8 cellular contexts compared by ENCODE assay signal in genomic region chr2:127525692-127526141, GRCh38. TPM values are rescaled to one million over a fixed set of nuclear protein-coding genes. Genes with fewer than 3 reads are reported as not detected.
DNase-seq lines count a peak whose midpoint lies in the region; ATAC-seq and TF ChIP-seq lines count a peak whose summit lies in the region.

No MANE protein-coding gene starts in this region.

- DNase-seq in GF-D8 (lab: John Stamatoyannopoulos, UW), result peak; percentile 11
- no peak for DNase-seq in activated T-cell treated with anti-CD3 and anti-CD28 coated beads, Interleukin-2, amount 50 U/mL, for 4 hours
- peak; percentile 48 for DNase-seq in glomerular visceral epithelial cell (ENCODE audit: extremely low spot score)
- no peak for DNase-seq in psoas muscle
- no peak for DNase-seq in H4 (ENCODE audit: low spot score)
- no peak for DNase-seq in occipital lobe (lab: John Stamatoyannopoulos, UW)

- peaks cover 6% of the 10 kb centered on the region for H3K36me3 Mint-ChIP-seq in activated T-cell treated with anti-CD3 and anti-CD28 coated beads, Interleukin-2, amount 50 U/mL, for 4 hours (ENCODE audit: insufficient read depth)

- ATAC-seq in activated T-cell treated with anti-CD3 and anti-CD28 coated beads, Interleukin-2, amount 50 U/mL, for 4 hours, result no peak
- ATAC-seq in psoas muscle (peak in 1 of 4 donors; percentile 17), GM18858 (IDR thresholded peaks at IDR 0.05; ENCODE audit: unreplicated experiment) (no peak)

- H3K9me3 ChIP-seq in HUES64 (ENCODE audit: insufficient read depth, low read depth, low read length) (no peaks in the 10 kb centered on the region), psoas muscle (no peaks in the 10 kb centered on the region)

- WGBS in HUES64, result under 1% methylated on average over 20 of the region's 20 CpGs
- 1% methylated on average over 20 of the region's 20 CpGs for WGBS in psoas muscle, 3 donors

- H3K4me3 Mint-ChIP-seq in activated T-cell treated with anti-CD3 and anti-CD28 coated beads, Interleukin-2, amount 50 U/mL, for 4 hours, result peak overlapping the region; percentile 89

- H3K9me3 Mint-ChIP-seq in activated T-cell treated with anti-CD3 and anti-CD28 coated beads, Interleukin-2, amount 50 U/mL, for 4 hours, result no peaks in the 10 kb centered on the region

- peak overlapping the region; percentile 98 for H3K9ac ChIP-seq in HUES64 (ENCODE audit: low read depth, low read length)

- no peak for TF ChIP-seq CTCF in psoas muscle (IDR thresholded peaks at IDR 0.05)

- intact Hi-C loops in psoas muscle (cut with DNase I), result loop anchor here in 1 of 2 donors (10.0 kb wide), 1 partner anchor 129 kb away; no protein-coding TSS in a partner anchor

- no peaks in the 10 kb centered on the region for H3K27me3 ChIP-seq in HUES64 (ENCODE audit: insufficient read depth, low read length)
- H3K27me3 ChIP-seq in psoas muscle (ENCODE audit: insufficient read depth in 3 of 3, low read length in 2 of 3), result no peaks in the 10 kb centered on the region

- H3K27me3 Mint-ChIP-seq in activated T-cell treated with anti-CD3 and anti-CD28 coated beads, Interleukin-2, amount 50 U/mL, for 4 hours (ENCODE audit: low read depth), result no peaks in the 10 kb centered on the region

- H3K36me3 ChIP-seq in HUES64 (ENCODE audit: insufficient read depth, low read length) (peaks cover 34% of the 10 kb centered on the region), psoas muscle (ENCODE audit: insufficient read depth in 1 of 2, low read depth in 1 of 2) (peaks cover 8 to 30% of the 10 kb centered on the region in 2 donors)

- H3K4me3 ChIP-seq in HUES64 (ENCODE audit: low read length), result peak overlapping the region; percentile 67
- peak overlapping the region; percentile 79 for H3K4me3 ChIP-seq in psoas muscle

- peaks cover 33% of the 10 kb centered on the region for H3K4me1 Mint-ChIP-seq in activated T-cell treated with anti-CD3 and anti-CD28 coated beads, Interleukin-2, amount 50 U/mL, for 4 hours (ENCODE audit: low read depth)

- H3K4me1 ChIP-seq in HUES64 (ENCODE audit: insufficient read depth, low read length), result peaks cover 17% of the 10 kb centered on the region
- H3K4me1 ChIP-seq in psoas muscle, result peaks cover 15% of the 10 kb centered on the region

- H3K27ac ChIP-seq in HUES64 (ENCODE audit: low read depth, low read length) (peak overlapping the region; percentile 99), psoas muscle (peak overlapping the region; percentile 92)

RNA-seq across cellular contexts. Expression of gene IWS1, which starts 0.6 kb away (rescaled TPM):
- polyA plus RNA-seq in HUES64 (2013, experiment 1 of 2), result 67.6 TPM
- polyA plus RNA-seq in HUES64 (2013, experiment 2 of 2), result 69.7 TPM
- 10 to 100 TPM; 49.8 to 57.8 (median 55.2) TPM for total RNA-seq in activated T-cell treated with anti-CD3 and anti-CD28 coated beads, Interleukin-2, amount 50 U/mL, for 4 hours
- total RNA-seq in psoas muscle, result 10 to 100 TPM; 54.2 to 69.0 (median 62.7) TPM
- polyA plus RNA-seq in psoas muscle, result 10 to 100 TPM; 47.6 to 77.2 (median 59.3) TPM
- total RNA-seq in H4 (2014; rRNA removed; shearing (Covaris generic)), result 39.9 and 41.2 TPM in 2 replicates
- total RNA-seq in occipital lobe, result 34.5 TPM

RNA-seq across cellular contexts. Expression of gene MYO7B, which starts 9.8 kb away (rescaled TPM):
- not detected for polyA plus RNA-seq in HUES64 (2013, experiment 1 of 2)
- not detected for polyA plus RNA-seq in HUES64 (2013, experiment 2 of 2)
- under 1 TPM; 0.16 to 0.68 (median 0.63) TPM for total RNA-seq in activated T-cell treated with anti-CD3 and anti-CD28 coated beads, Interleukin-2, amount 50 U/mL, for 4 hours
- total RNA-seq in psoas muscle, result under 1 TPM; 0.28 to 0.55 (median 0.51) TPM
- polyA plus RNA-seq in psoas muscle, result under 1 TPM; 0.44 to 0.61 (median 0.47) TPM
- total RNA-seq in H4 (2014; rRNA removed; shearing (Covaris generic)), result 0.48 TPM in 1 of 2 replicates, not detected in the other
- not detected for total RNA-seq in occipital lobe

Comparison
In these comparisons a context has a peak if more than half of its experiments do, and no peak if none do; other contexts are left out.
1. DNase-seq: peak in GF-D8 (single experiment) and glomerular visceral epithelial cell (single experiment); none in activated T-cell treated with anti-CD3 and anti-CD28 coated beads, Interleukin-2, amount 50 U/mL, for 4 hours (single experiment), psoas muscle (0 of 2), H4 (single experiment) and occipital lobe (single experiment).